In the genomic region with DNA sequence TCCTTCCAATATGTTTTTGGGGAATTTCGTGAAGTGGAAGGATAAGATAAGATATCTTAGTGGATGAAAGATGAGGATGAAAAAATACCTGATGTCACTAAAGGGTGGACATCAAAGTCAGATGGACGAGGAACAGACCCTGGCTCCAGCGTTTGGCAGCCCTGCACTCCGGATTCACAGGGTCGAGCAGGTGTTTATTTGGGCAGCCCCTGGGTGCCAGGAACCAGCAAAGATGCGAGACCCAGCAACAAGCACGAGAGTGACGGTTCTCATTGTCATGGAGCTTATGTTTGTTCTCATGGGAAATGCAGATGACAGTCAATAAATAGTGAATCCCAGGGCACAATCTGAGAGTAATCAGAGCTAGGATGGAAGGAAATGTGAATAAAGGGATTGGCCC, we compare ENCODE assay signal across 20 cellular contexts.
DNase-seq lines count a peak whose midpoint lies in the region; ATAC-seq and TF ChIP-seq lines count a peak whose summit lies in the region.
"Had no signal": no experiment of that assay in that cellular context is flagged by ENCODE, and none has a peak within 500 bp of the region (broad histone marks: within the 10 kb centered on the region; RNA-seq: fewer than 3 reads in every experiment).

No MANE protein-coding gene starts in this region.

- no peaks in the 10 kb centered on the region for H3K9me3 ChIP-seq in testis
- H3K9me3 ChIP-seq: BE2C, MG63 had no signal

- H3K27ac ChIP-seq in testis = no peak overlapping the region
- H3K27ac ChIP-seq: PC-9 had no signal

- intact Hi-C loops in cardiac septum (cut with DNase I) (no loop called here), Right ventricle myocardium superior (cut with DNase I) (no loop called here), testis (cut with DNase I; ENCODE audit: low total_unique reads) (no loop called here)

- H3K36me3 ChIP-seq in testis (ENCODE audit: low read depth, missing control alignments) = no peaks in the 10 kb centered on the region
- H3K36me3 ChIP-seq: BE2C, MG63 had no signal

- H3K4me1 Mint-ChIP-seq in glutamatergic neuron (ENCODE audit: low read depth, unreplicated experiment) (peaks cover 4% of the 10 kb centered on the region), progenitor cell of endocrine pancreas (ENCODE audit: low read depth) (peaks cover 1% of the 10 kb centered on the region)

- TF ChIP-seq CTCF in glutamatergic neuron (IDR thresholded peaks at IDR 0.05; ENCODE audit: partially characterized antibody, unreplicated experiment) (no peak), progenitor cell of endocrine pancreas (IDR thresholded peaks at IDR 0.05; ENCODE audit: unreplicated experiment) (no peak), testis (IDR thresholded peaks at IDR 0.05) (no peak)

- peak overlapping the region; percentile 16 for H3K4me3 Mint-ChIP-seq in glutamatergic neuron (ENCODE audit: unreplicated experiment)
- H3K4me3 Mint-ChIP-seq in progenitor cell of endocrine pancreas (ENCODE audit: low read depth) = no peak overlapping the region
- H3K4me3 Mint-ChIP-seq: CD4-positive, alpha-beta T cell had no signal

- H3K27me3 Mint-ChIP-seq in glutamatergic neuron (ENCODE audit: unreplicated experiment) (peaks cover 11% of the 10 kb centered on the region), progenitor cell of endocrine pancreas (peaks cover 17% of the 10 kb centered on the region)

- H3K36me3 Mint-ChIP-seq in glutamatergic neuron (ENCODE audit: unreplicated experiment) = peaks cover 4% of the 10 kb centered on the region
- no peaks in the 10 kb centered on the region for H3K36me3 Mint-ChIP-seq in progenitor cell of endocrine pancreas (ENCODE audit: insufficient read depth)

- no peak overlapping the region for H3K4me3 ChIP-seq in testis
- H3K4me3 ChIP-seq: MG63, PC-9 had no signal

- H3K9me3 Mint-ChIP-seq in glutamatergic neuron (ENCODE audit: unreplicated experiment) (peaks cover 10% of the 10 kb centered on the region), progenitor cell of endocrine pancreas (ENCODE audit: low read depth) (no peaks in the 10 kb centered on the region)
- H3K9me3 Mint-ChIP-seq: CD4-positive, alpha-beta T cell had no signal

- H3K27me3 ChIP-seq in testis = no peaks in the 10 kb centered on the region
- H3K27me3 ChIP-seq: BE2C, MG63 had no signal

- TF ChIP-seq POLR2A in testis (IDR thresholded peaks at IDR 0.05) = no peak

- H3K27ac Mint-ChIP-seq in glutamatergic neuron (ENCODE audit: unreplicated experiment) (peak overlapping the region; percentile 78), progenitor cell of endocrine pancreas (no peak overlapping the region)
- H3K27ac Mint-ChIP-seq: CD4-positive, alpha-beta T cell had no signal

- DNase-seq in cardiac septum (ENCODE audit: low spot score) (peak; percentile 46), Right ventricle myocardium superior (no peak), glutamatergic neuron (no peak), progenitor cell of endocrine pancreas (ENCODE audit: low spot score, unreplicated experiment) (peak; percentile 1), testis (no peak), nucleus accumbens (lab: John Stamatoyannopoulos, UW) (no peak), NCI-H2227 treated with DMSO at 0.1 percent for 48 hours (lab: John Stamatoyannopoulos, UW) (no peak)
- DNase-seq: 8988T; ACHN; BE2C; CD4-positive, alpha-beta T cell; GDM1; GOT3; HCEC 1CT; IMR-90; KG1; MG63; NCI-H2029; NCI-H526; PC-9 had no signal

- no peaks in the 10 kb centered on the region for H3K4me1 ChIP-seq in testis
- H3K4me1 ChIP-seq: BE2C had no signal

- ATAC-seq in Right ventricle myocardium superior (ENCODE audit: poor library complexity) = no peak

- 61 to 62% methylated on average over 8 of the region's 8 CpGs for WGBS in testis, 2 donors

Comparison
In these comparisons a context has a peak if more than half of its experiments do, and no peak if none do; other contexts are left out.
1. DNase-seq: peak in cardiac septum (single experiment) and progenitor cell of endocrine pancreas (single experiment); none in Right ventricle myocardium superior (single experiment), glutamatergic neuron (single experiment), testis (single experiment), nucleus accumbens (0 of 56) and NCI-H2227 treated with DMSO at 0.1 percent for 48 hours (single experiment).